ENCODE assay signal across 17 cellular contexts in genomic region chr1:113125469-113125868, GRCh38. TPM values are rescaled to one million over a fixed set of nuclear protein-coding genes. Genes with fewer than 3 reads are reported as not detected.
DNase-seq lines count a peak whose midpoint lies in the region; ATAC-seq, FAIRE-seq and TF ChIP-seq lines count a peak whose summit lies in the region.
"Had no signal": no experiment of that assay in that cellular context is flagged by ENCODE, and none has a peak within 500 bp of the region (broad histone marks: within the 10 kb centered on the region; RNA-seq: fewer than 3 reads in every experiment).

No MANE protein-coding gene starts in this region.

- no peaks in the 10 kb centered on the region for H3K27me3 Mint-ChIP-seq in activated CD4-positive, alpha-beta memory T cell treated with anti-CD3 and anti-CD28 coated beads for 36 hours
- H3K27me3 Mint-ChIP-seq in activated CD4-positive, alpha-beta memory T cell treated with anti-CD3 and anti-CD28 coated beads, Interleukin-2, amount 10 ng/mL, durations not matched to agents 7 days and 5 days: no peaks in the 10 kb centered on the region
- no peaks in the 10 kb centered on the region for H3K27me3 Mint-ChIP-seq in activated T-helper 17 cell treated with anti-CD3 and anti-CD28 coated beads, Interleukin-2, amount 50 U/mL, for 72 hours
- H3K27me3 Mint-ChIP-seq: B cell had no signal

- 67% methylated on average over 3 of the region's 3 CpGs for WGBS in right lobe of liver (ENCODE audit: insufficient coverage, low coverage, low lambda C conversion rate, missing lambda C conversion rate)
- WGBS in HepG2 (ENCODE audit: low lambda C conversion rate): 95% methylated on average over 3 of the region's 3 CpGs

- no peak overlapping the region for H3K4me3 ChIP-seq in right lobe of liver
- H3K4me3 ChIP-seq in HepG2 (replicated peaks in 1 of 3; ENCODE audit: insufficient read depth in 1 of 3, low read depth in 2 of 3, low read length in 3 of 3): no peak overlapping the region
- H3K4me3 ChIP-seq: BLaER1 treated with 17β-estradiol and CSF1 and Interleukin-3, amounts not matched to agents 10 nM and 100 nM had no signal

- in situ Hi-C loops in HepG2 (cut with HindIII; ENCODE audit: extremely low pct_ligation_motif_present, low pct_unique_long_range_greater_than_20kb): no loop called here

- no TSS peak for BruUV-seq in HepG2 (replicated peaks; lab: Mats Ljungman, UMichigan)

- H3K79me2 ChIP-seq in HepG2 (ENCODE audit: insufficient read depth, low read length): no peaks in the 10 kb centered on the region

- no peak overlapping the region for H3K27ac Mint-ChIP-seq in activated CD4-positive, alpha-beta memory T cell treated with anti-CD3 and anti-CD28 coated beads for 36 hours
- H3K27ac Mint-ChIP-seq in activated CD4-positive, alpha-beta memory T cell treated with anti-CD3 and anti-CD28 coated beads, Interleukin-2, amount 10 ng/mL, durations not matched to agents 7 days and 5 days: no peak overlapping the region
- H3K27ac Mint-ChIP-seq in activated T-helper 17 cell treated with anti-CD3 and anti-CD28 coated beads, Interleukin-2, amount 50 U/mL, for 72 hours: no peak overlapping the region
- H3K27ac Mint-ChIP-seq in stimulated activated effector memory CD8-positive, alpha-beta T cell treated with anti-CD3 and anti-CD28 coated beads, Interleukin-12 subunit alpha, Interleukin-12 subunit beta, amount 100 ng/mL, for 72 hours: peak overlapping the region; percentile 26
- H3K27ac Mint-ChIP-seq: B cell; CD8-positive, alpha-beta T cell had no signal

- no peak overlapping the region for H3K4me2 ChIP-seq in HepG2 (ENCODE audit: low read depth, low read length)
- H3K4me2 ChIP-seq: BLaER1 treated with 17β-estradiol and CSF1 and Interleukin-3, amounts not matched to agents 10 nM and 100 nM had no signal

- H3K27ac ChIP-seq in right lobe of liver (peak overlapping the region in 1 of 3 donors; percentile 26), HepG2 (ENCODE audit: extremely low read length, insufficient read depth, low read length) (no peak overlapping the region)
- H3K27ac ChIP-seq: BLaER1 treated with 17β-estradiol and CSF1 and Interleukin-3, amounts not matched to agents 10 nM and 100 nM had no signal

- H2AFZ ChIP-seq in HepG2 (ENCODE audit: low read length): no peak overlapping the region

- no peaks in the 10 kb centered on the region for H3K9me3 Mint-ChIP-seq in activated CD4-positive, alpha-beta memory T cell treated with anti-CD3 and anti-CD28 coated beads for 36 hours
- no peaks in the 10 kb centered on the region for H3K9me3 Mint-ChIP-seq in activated CD4-positive, alpha-beta memory T cell treated with anti-CD3 and anti-CD28 coated beads, Interleukin-2, amount 10 ng/mL, durations not matched to agents 7 days and 5 days
- no peaks in the 10 kb centered on the region for H3K9me3 Mint-ChIP-seq in activated T-helper 17 cell treated with anti-CD3 and anti-CD28 coated beads, Interleukin-2, amount 50 U/mL, for 72 hours
- H3K9me3 Mint-ChIP-seq in stimulated activated effector memory CD8-positive, alpha-beta T cell treated with anti-CD3 and anti-CD28 coated beads, Interleukin-12 subunit alpha, Interleukin-12 subunit beta, amount 100 ng/mL, for 72 hours: no peaks in the 10 kb centered on the region
- H3K9me3 Mint-ChIP-seq: CD8-positive, alpha-beta T cell had no signal

- TF ChIP-seq POLR2A in right lobe of liver (IDR thresholded peaks at IDR 0.05) (no peak), HepG2 (IDR thresholded peaks at IDR 0.05; ENCODE audit: insufficient read depth in 1 of 2, low read depth in 2 of 2, low read length in 2 of 2) (no peak)

- peak; percentile 18 for DNase-seq in activated CD4-positive, alpha-beta memory T cell treated with anti-CD3 and anti-CD28 coated beads for 36 hours
- no peak for DNase-seq in activated CD4-positive, alpha-beta memory T cell treated with anti-CD3 and anti-CD28 coated beads, Interleukin-2, amount 10 ng/mL, durations not matched to agents 7 days and 5 days
- no peak for DNase-seq in right lobe of liver
- DNase-seq in HepG2 (ENCODE audit: low spot score): no peak
- no peak for DNase-seq in stimulated activated effector memory CD8-positive, alpha-beta T cell treated with anti-CD3 and anti-CD28 coated beads, Interleukin-12 subunit alpha, Interleukin-12 subunit beta, amount 100 ng/mL, for 72 hours (ENCODE audit: low spot score in 2 of 2)
- DNase-seq: Calu3; CD8-positive, alpha-beta T cell; DMS79 treated with DMSO at 0.1 percent for 48 hours; GF-D8; GOT3; H7 had no signal

- H3K4me1 Mint-ChIP-seq in activated CD4-positive, alpha-beta memory T cell treated with anti-CD3 and anti-CD28 coated beads for 36 hours (ENCODE audit: low read depth): peaks cover 22% of the 10 kb centered on the region
- H3K4me1 Mint-ChIP-seq in activated CD4-positive, alpha-beta memory T cell treated with anti-CD3 and anti-CD28 coated beads, Interleukin-2, amount 10 ng/mL, durations not matched to agents 7 days and 5 days: peaks cover 13% of the 10 kb centered on the region
- H3K4me1 Mint-ChIP-seq in activated T-helper 17 cell treated with anti-CD3 and anti-CD28 coated beads, Interleukin-2, amount 50 U/mL, for 72 hours: peaks cover 5% of the 10 kb centered on the region
- H3K4me1 Mint-ChIP-seq in stimulated activated effector memory CD8-positive, alpha-beta T cell treated with anti-CD3 and anti-CD28 coated beads, Interleukin-12 subunit alpha, Interleukin-12 subunit beta, amount 100 ng/mL, for 72 hours: peaks cover 7% of the 10 kb centered on the region
- H3K4me1 Mint-ChIP-seq: B cell had no signal

- CTCF ChIA-PET in activated CD4-positive, alpha-beta memory T cell treated with anti-CD3 and anti-CD28 coated beads for 36 hours (lab: Charles Lee): interaction anchor here (0.8 kb wide), 1 partner anchor 409 kb away, joined by 3 read pairs; no protein-coding TSS in a partner anchor
- CTCF ChIA-PET in activated CD4-positive, alpha-beta memory T cell treated with anti-CD3 and anti-CD28 coated beads, Interleukin-2, amount 10 ng/mL, durations not matched to agents 7 days and 5 days (lab: Charles Lee): no interaction called here
- CTCF ChIA-PET in HepG2 (lab: Yijun Ruan, JAX; ENCODE audit: low intra/inter-chr PET ratio, low total read pairs): no interaction called here

- TF ChIP-seq CTCF in right lobe of liver (IDR thresholded peaks at IDR 0.05): no peak
- no peak for TF ChIP-seq CTCF in HepG2 (CRISPR knock-in tag; IDR thresholded peaks at IDR 0.05)

- TF ChIP-seq EP300 in HepG2 (IDR thresholded peaks at IDR 0.05; ENCODE audit: low read depth in 2 of 2, low read length in 2 of 2): no peak
- TF ChIP-seq EP300 in HepG2 (CRISPR knock-in tag; IDR thresholded peaks at IDR 0.05; ENCODE audit: borderline replicate concordance): no peak

- ATAC-seq in right lobe of liver (peak in 3 of 4 donors; percentile 43 to 75 (median 70)), HepG2 (no peak; the same call in 2 of the 3 replicates), GM19395 (IDR thresholded peaks at IDR 0.05; ENCODE audit: unreplicated experiment) (no peak)
- ATAC-seq in activated T-helper 17 cell treated with anti-CD3 and anti-CD28 coated beads, Interleukin-2, amount 50 U/mL, for 72 hours (replicated peaks): peak; percentile 55
- ATAC-seq in stimulated activated effector memory CD8-positive, alpha-beta T cell treated with anti-CD3 and anti-CD28 coated beads, Interleukin-12 subunit alpha, Interleukin-12 subunit beta, amount 100 ng/mL, for 72 hours: peak; percentile 85
- ATAC-seq: CD8-positive, alpha-beta T cell; HCT116 had no signal

- peaks cover 39% of the 10 kb centered on the region for H3K36me3 Mint-ChIP-seq in activated CD4-positive, alpha-beta memory T cell treated with anti-CD3 and anti-CD28 coated beads for 36 hours
- peaks cover 55% of the 10 kb centered on the region for H3K36me3 Mint-ChIP-seq in activated CD4-positive, alpha-beta memory T cell treated with anti-CD3 and anti-CD28 coated beads, Interleukin-2, amount 10 ng/mL, durations not matched to agents 7 days and 5 days (ENCODE audit: low read depth)
- peaks cover 83% of the 10 kb centered on the region for H3K36me3 Mint-ChIP-seq in activated T-helper 17 cell treated with anti-CD3 and anti-CD28 coated beads, Interleukin-2, amount 50 U/mL, for 72 hours (ENCODE audit: low read depth)
- H3K36me3 Mint-ChIP-seq in stimulated activated effector memory CD8-positive, alpha-beta T cell treated with anti-CD3 and anti-CD28 coated beads, Interleukin-12 subunit alpha, Interleukin-12 subunit beta, amount 100 ng/mL, for 72 hours: peaks cover 80% of the 10 kb centered on the region

- POLR2A ChIA-PET in activated CD4-positive, alpha-beta memory T cell treated with anti-CD3 and anti-CD28 coated beads for 36 hours (lab: Charles Lee): no interaction called here
- POLR2A ChIA-PET in activated CD4-positive, alpha-beta memory T cell treated with anti-CD3 and anti-CD28 coated beads, Interleukin-2, amount 10 ng/mL, durations not matched to agents 7 days and 5 days (lab: Charles Lee): no interaction called here
- POLR2A ChIA-PET in HepG2 (lab: Yijun Ruan, JAX): no interaction called here

- no peak overlapping the region for H3K9ac ChIP-seq in HepG2 (ENCODE audit: insufficient read depth, low read depth, low read length)
- H3K9ac ChIP-seq: BLaER1 treated with 17β-estradiol and CSF1 and Interleukin-3, amounts not matched to agents 10 nM and 100 nM had no signal

- H3K9me3 ChIP-seq in right lobe of liver (no peaks in the 10 kb centered on the region), HepG2 (ENCODE audit: low read length) (no peaks in the 10 kb centered on the region)
- H3K9me3 ChIP-seq: BLaER1 treated with 17β-estradiol and CSF1 and Interleukin-3, amounts not matched to agents 10 nM and 100 nM had no signal

- H3K27me3 ChIP-seq in right lobe of liver: no peaks in the 10 kb centered on the region
- H3K27me3 ChIP-seq in HepG2 (ENCODE audit: control insufficient read depth in 1 of 2, insufficient read depth in 2 of 2, low read length in 2 of 2): no peaks in the 10 kb centered on the region
- H3K27me3 ChIP-seq: BLaER1 treated with 17β-estradiol and CSF1 and Interleukin-3, amounts not matched to agents 10 nM and 100 nM had no signal

- peaks cover 0 to 27% (median 0%) of the 10 kb centered on the region in 4 donors for H3K4me1 ChIP-seq in right lobe of liver
- H3K4me1 ChIP-seq in HepG2 (ENCODE audit: insufficient read depth, low read length): peaks cover 18% of the 10 kb centered on the region

- no peaks in the 10 kb centered on the region for H4K20me1 ChIP-seq in HepG2 (ENCODE audit: insufficient read depth, low read length)

- no peak for TF ChIP-seq RAD21 in HepG2 (CRISPR knock-in tag; IDR thresholded peaks at IDR 0.05)

- no peak overlapping the region for H3K4me3 Mint-ChIP-seq in activated CD4-positive, alpha-beta memory T cell treated with anti-CD3 and anti-CD28 coated beads for 36 hours
- no peak overlapping the region for H3K4me3 Mint-ChIP-seq in activated CD4-positive, alpha-beta memory T cell treated with anti-CD3 and anti-CD28 coated beads, Interleukin-2, amount 10 ng/mL, durations not matched to agents 7 days and 5 days
- no peak overlapping the region for H3K4me3 Mint-ChIP-seq in activated T-helper 17 cell treated with anti-CD3 and anti-CD28 coated beads, Interleukin-2, amount 50 U/mL, for 72 hours
- H3K4me3 Mint-ChIP-seq in stimulated activated effector memory CD8-positive, alpha-beta T cell treated with anti-CD3 and anti-CD28 coated beads, Interleukin-12 subunit alpha, Interleukin-12 subunit beta, amount 100 ng/mL, for 72 hours: no peak overlapping the region
- H3K4me3 Mint-ChIP-seq: B cell; CD8-positive, alpha-beta T cell had no signal

- H3K36me3 ChIP-seq in right lobe of liver (peaks cover 0 to 30% (median 15%) of the 10 kb centered on the region in 4 donors), HepG2 (replicated peaks in 1 of 2; ENCODE audit: control insufficient read depth in 1 of 2, insufficient read depth in 2 of 2, low read length in 2 of 2) (peaks cover 11 to 28% of the 10 kb centered on the region in 2 experiments)

- no peak for FAIRE-seq in HepG2 (lab: Jason Lieb, UNC)
- FAIRE-seq: HTR-8/SVneo had no signal

- intact Hi-C loops in activated CD4-positive, alpha-beta memory T cell treated with anti-CD3 and anti-CD28 coated beads for 36 hours (cut with micrococcal nuclease): loop anchor here (5.0 kb wide), 1 partner anchor 53 kb away; the partner anchor contains the start of gene LRIG2
- intact Hi-C loops in right lobe of liver (cut with DNase I) (no loop called here), HepG2 (cut with micrococcal nuclease; ENCODE audit: unreplicated experiment) (no loop called here)

RNA-seq across cellular contexts. Expression of gene LRIG2, which starts 52.5 kb away (rescaled TPM):
- 1 to 10 TPM; 7.1 to 8.3 TPM for total RNA-seq in activated CD4-positive, alpha-beta memory T cell treated with anti-CD3 and anti-CD28 coated beads for 36 hours
- total RNA-seq in activated CD4-positive, alpha-beta memory T cell treated with anti-CD3 and anti-CD28 coated beads, Interleukin-2, amount 10 ng/mL, durations not matched to agents 7 days and 5 days: 10 to 100 TPM in 1 of 2 experiments, 1 to 10 TPM in 1; 9.6 to 10.8 TPM
- total RNA-seq in right lobe of liver (1 to 10 TPM; 3.4 to 7.2 (median 5.0) TPM), HepG2 (2016; rRNA removed; fragmentation: Illumina TruSeq; extraction: Trizol) (3.3 and 8.1 TPM in 2 replicates)
- 3.3 and 3.6 TPM in 2 replicates for total RNA-seq in HepG2 (2016; cell fraction: cytosol; rRNA removed; fragmentation: Illumina TruSeq; extraction: Trizol; ENCODE audit: low read depth)
- total RNA-seq in HepG2 (2016; cell fraction: insoluble cytoplasmic fraction; rRNA removed; fragmentation: Illumina TruSeq; extraction: Trizol): 4.1 and 7.4 TPM in 2 replicates
- total RNA-seq in HepG2 (2016; cell fraction: membrane; rRNA removed; fragmentation: Illumina TruSeq; extraction: Trizol): 3.8 and 4.3 TPM in 2 replicates
- 13.3 and 14.4 TPM in 2 replicates for total RNA-seq in HepG2 (2016; cell fraction: nucleus; rRNA removed; fragmentation: Illumina TruSeq; extraction: Trizol)
- polyA plus RNA-seq in HepG2 (2011; rRNA removed): 12.2 and 14.2 TPM in 2 replicates
- 6.7 and 8.7 TPM in 2 replicates for polyA plus RNA-seq in HepG2 (2011; cell fraction: cytosol; rRNA removed)
- polyA plus RNA-seq in HepG2 (2011; cell fraction: nucleus; rRNA removed): 16.4 and 16.6 TPM in 2 replicates
- 6.2 and 6.8 TPM in 2 replicates for polyA plus RNA-seq in HepG2 (2012)
- polyA plus RNA-seq in HepG2 (2016; cell fraction: cytosol; fragmentation: Illumina TruSeq; extraction: Trizol; ENCODE audit: low read depth): 0.43 and 0.47 TPM in 2 replicates
- polyA plus RNA-seq in HepG2 (2016; cell fraction: insoluble cytoplasmic fraction; fragmentation: Illumina TruSeq; extraction: Trizol; ENCODE audit: low read depth): 1.8 and 2.6 TPM in 2 replicates
- polyA plus RNA-seq in HepG2 (2016; cell fraction: membrane; fragmentation: Illumina TruSeq; extraction: Trizol; ENCODE audit: low read depth): 0.72 and 0.82 TPM in 2 replicates
- 18.2 and 20.6 TPM in 2 replicates for polyA plus RNA-seq in HepG2 (2016; cell fraction: nucleus; fragmentation: Illumina TruSeq; extraction: Trizol; ENCODE audit: insufficient read depth, low read depth)
- polyA minus RNA-seq in HepG2 (2011; rRNA and poly(A)+ RNA removed; ENCODE audit: low replicate concordance): 21.0 and 29.4 TPM in 2 replicates
- 9.3 and 12.0 TPM in 2 replicates for polyA minus RNA-seq in HepG2 (2011; cell fraction: cytosol; rRNA and poly(A)+ RNA removed)
- 31.7 and 34.6 TPM in 2 replicates for polyA minus RNA-seq in HepG2 (2011; cell fraction: nucleus; rRNA and poly(A)+ RNA removed)
- total RNA-seq in activated T-helper 17 cell treated with anti-CD3 and anti-CD28 coated beads, Interleukin-2, amount 50 U/mL, for 72 hours: 10 to 100 TPM in 1 of 2 donors, 1 to 10 TPM in 1; 9.9 to 12.9 TPM

Comparison
In these comparisons a context has a peak if more than half of its experiments do, and no peak if none do; other contexts are left out.
1. ATAC-seq: peak in right lobe of liver (3 of 4), activated T-helper 17 cell treated with anti-CD3 and anti-CD28 coated beads, Interleukin-2, amount 50 U/mL, for 72 hours (single experiment) and stimulated activated effector memory CD8-positive, alpha-beta T cell treated with anti-CD3 and anti-CD28 coated beads, Interleukin-12 subunit alpha, Interleukin-12 subunit beta, amount 100 ng/mL, for 72 hours (single experiment); none in HepG2 (single experiment) and GM19395 (single experiment).